13 cellular contexts compared by ENCODE assay signal in genomic region chr17:17149520-17150449, GRCh38. TPM values are rescaled to one million over a fixed set of nuclear protein-coding genes. Genes with fewer than 3 reads are reported as not detected.
DNase-seq lines count a peak whose midpoint lies in the region; ATAC-seq and TF ChIP-seq lines count a peak whose summit lies in the region.
"Had no signal": no experiment of that assay in that cellular context is flagged by ENCODE, and none has a peak within 500 bp of the region (broad histone marks: within the 10 kb centered on the region; RNA-seq: fewer than 3 reads in every experiment).

No MANE protein-coding gene starts in this region.

- TF ChIP-seq CTCF in CD14-positive monocyte (IDR thresholded peaks at IDR 0.05) (no peak), GM12865 (IDR thresholded peaks at IDR 0.05; ENCODE audit: insufficient read depth, low read depth, low read length, missing control alignments) (no peak), lower lobe of right lung (IDR thresholded peaks at IDR 0.05) (no peak), coronary artery (IDR thresholded peaks at IDR 0.05) (no peak)

- peaks cover 0 to 2% (median 0%) of the 10 kb centered on the region in 3 donors for H3K27me3 Mint-ChIP-seq in CD14-positive monocyte (ENCODE audit: low read depth in 3 of 3)
- H3K27me3 Mint-ChIP-seq in T-helper 17 cell = no peaks in the 10 kb centered on the region

- H3K4me3 Mint-ChIP-seq in CD14-positive monocyte = peak overlapping the region; percentile 43 to 80
- no peak overlapping the region for H3K4me3 Mint-ChIP-seq in T-helper 17 cell
- H3K4me3 Mint-ChIP-seq: nephron progenitor cell had no signal

- peaks cover 91% of the 10 kb centered on the region for H3K36me3 ChIP-seq in lower lobe of right lung

- ATAC-seq in T-helper 17 cell = no peak
- ATAC-seq in lower lobe of right lung = peak in 1 of 2 donors; percentile 25
- no peak for ATAC-seq in GM21390 (IDR thresholded peaks at IDR 0.05; ENCODE audit: unreplicated experiment)
- ATAC-seq: gastroesophageal sphincter had no signal

- peaks cover 0 to 3% (median 0%) of the 10 kb centered on the region in 7 donors for H3K9me3 Mint-ChIP-seq in CD14-positive monocyte
- H3K9me3 Mint-ChIP-seq: nephron progenitor cell had no signal

- H3K4me3 ChIP-seq in GM12865 (ENCODE audit: low read depth, low read length) (no peak overlapping the region), lower lobe of right lung (no peak overlapping the region), coronary artery (no peak overlapping the region)
- H3K4me3 ChIP-seq: gastroesophageal sphincter, transverse colon had no signal

- DNase-seq in CD14-positive monocyte (ENCODE audit: low spot score) (peak; percentile 72), GM12865 (ENCODE audit: low read depth) (peak; percentile 26), T-helper 17 cell (no peak), lower lobe of right lung (no peak), coronary artery (ENCODE audit: low spot score) (no peak), NCI-H69 (lab: John Stamatoyannopoulos, UW) (no peak)
- DNase-seq: amniotic stem cell, NCI-H2029, nephron progenitor cell, transverse colon had no signal

- H3K4me1 Mint-ChIP-seq in CD14-positive monocyte = peaks cover 56% of the 10 kb centered on the region
- H3K4me1 Mint-ChIP-seq in T-helper 17 cell = peaks cover 45% of the 10 kb centered on the region
- H3K4me1 Mint-ChIP-seq: nephron progenitor cell had no signal

- H3K9me3 ChIP-seq in T-helper 17 cell (ENCODE audit: control insufficient read depth, low read length, poor library complexity, severe bottlenecking) = no peaks in the 10 kb centered on the region
- H3K9me3 ChIP-seq in lower lobe of right lung = no peaks in the 10 kb centered on the region
- H3K9me3 ChIP-seq: gastroesophageal sphincter, transverse colon had no signal

- H3K4me1 ChIP-seq in lower lobe of right lung = peaks cover 20% of the 10 kb centered on the region

- peak overlapping the region; percentile 14 for H3K27ac ChIP-seq in lower lobe of right lung
- H3K27ac ChIP-seq in coronary artery = peak overlapping the region in 1 of 2 donors; percentile 79

- H3K36me3 Mint-ChIP-seq in CD14-positive monocyte = peaks cover 51 to 53% of the 10 kb centered on the region in 2 donors
- H3K36me3 Mint-ChIP-seq in T-helper 17 cell (ENCODE audit: low read depth) = peaks cover 12% of the 10 kb centered on the region

- intact Hi-C loops in CD14-positive monocyte (cut with micrococcal nuclease) = no loop called here
- intact Hi-C loops in lower lobe of right lung (cut with DNase I) = no loop called here

- H3K27ac Mint-ChIP-seq in CD14-positive monocyte (peak overlapping the region; percentile 91 to 98 (median 96)), T-helper 17 cell (peak overlapping the region; percentile 85)
- H3K27ac Mint-ChIP-seq: nephron progenitor cell had no signal

- H3K27me3 ChIP-seq in lower lobe of right lung (ENCODE audit: low read depth) = no peaks in the 10 kb centered on the region
- H3K27me3 ChIP-seq: gastroesophageal sphincter, transverse colon had no signal

RNA-seq across cellular contexts. Expression of gene PLD6, which starts 56.3 kb away (rescaled TPM):
- polyA plus RNA-seq in CD14-positive monocyte = under 1 TPM; 0.16 to 0.50 TPM
- total RNA-seq in T-helper 17 cell = 10 to 100 TPM; 13.2 to 15.3 TPM
- total RNA-seq in lower lobe of right lung = 3.8 TPM
- total RNA-seq: OCI-LY7 had no signal

Comparison
In these comparisons a context has a peak if more than half of its experiments do, and no peak if none do; other contexts are left out.
1. DNase-seq: peak in CD14-positive monocyte (single experiment) and GM12865 (single experiment); none in T-helper 17 cell (0 of 3), lower lobe of right lung (single experiment), coronary artery (single experiment) and NCI-H69 (single experiment).